Comparison of ENCODE assay signal across 28 cellular contexts in genomic region chr7:122364761-122365280, GRCh38.
"Had no signal": no experiment of that assay in that cellular context is flagged by ENCODE, and none has a peak within 500 bp of the region (broad histone marks: within the 10 kb centered on the region; RNA-seq: fewer than 3 reads in every experiment).

No MANE protein-coding gene starts in this region.

- H3K4me1 Mint-ChIP-seq: activated naive CD8-positive, alpha-beta T cell treated with anti-CD3 and anti-CD28 coated beads for 36 hours; natural killer cell had no signal

- H3K9me3 Mint-ChIP-seq: activated naive CD4-positive, alpha-beta T cell treated with anti-CD3 and anti-CD28 coated beads for 36 hours; activated naive CD8-positive, alpha-beta T cell treated with anti-CD3 and anti-CD28 coated beads for 36 hours; activated T-helper 1 cell treated with anti-CD3 and anti-CD28 coated beads, Interleukin-12 subunit alpha, Interleukin-12 subunit beta, Interleukin-2, Interleukin-4 antibody, amounts not matched to agents 30 ng/mL and 10 ng/mL and 1 ng/mL, durations not matched to agents 14 hours and 24 hours and 36 hours; brain had no signal

- H3K4me3 ChIP-seq: adrenal gland, ascending aorta, cardiac muscle cell, esophagus squamous epithelium, left lung, lower lobe of right lung, right lobe of liver, skin epidermis, testis, transverse colon had no signal

- H3K27ac ChIP-seq: adrenal gland, ascending aorta, cardiac muscle cell, epithelial cell of prostate, esophagus squamous epithelium, left lung, lower lobe of right lung, right lobe of liver, skin epidermis, testis, transverse colon had no signal

- H3K9me3 ChIP-seq: adrenal gland, ascending aorta, esophagus squamous epithelium, left lung, lower lobe of right lung, right lobe of liver, testis, transverse colon had no signal

- DNase-seq: activated CD4-positive, alpha-beta T cell treated with anti-CD3 and anti-CD28 coated beads for 4 hours; activated CD4-positive, alpha-beta T cell treated with anti-CD3 and anti-CD28 coated beads, Interleukin-2, amount 50 U/mL, for 48 hours; activated CD8-positive, alpha-beta memory T cell treated with anti-CD3 and anti-CD28 coated beads, Interleukin-2, amount 50 U/mL, for 4 hours; activated effector memory CD4-positive, alpha-beta T cell treated with anti-CD3 and anti-CD28 coated beads, Interleukin-2, amount 50 U/mL, for 16 hours; activated naive CD4-positive, alpha-beta T cell treated with anti-CD3 and anti-CD28 coated beads for 36 hours; activated naive CD8-positive, alpha-beta T cell treated with anti-CD3 and anti-CD28 coated beads for 36 hours; activated T-cell treated with anti-CD3 and anti-CD28 coated beads, Interleukin-2, amount 50 U/mL, for 1 hour; adrenal gland; cortex of kidney; esophagus squamous epithelium; foreskin melanocyte; left lung; lower lobe of right lung; mesendoderm; natural killer cell; right lobe of liver; stimulated activated CD4-positive, alpha-beta T cell treated with anti-CD3 and anti-CD28 coated beads, Interleukin-12 subunit alpha, Interleukin-12 subunit beta, amount 100 ng/mL, for 4 hours; stimulated activated CD4-positive, alpha-beta T cell treated with anti-CD3 and anti-CD28 coated beads, Interleukin-4, amount 100 ng/mL, for 1 hour; stimulated activated naive CD8-positive, alpha-beta T cell treated with anti-CD3 and anti-CD28 coated beads, Interleukin-15, Interleukin-2, amounts not matched to agents 100 U/mL and 50 U/mL, for 24 hours; testis; transverse colon had no signal

- H3K36me3 Mint-ChIP-seq: activated naive CD8-positive, alpha-beta T cell treated with anti-CD3 and anti-CD28 coated beads for 36 hours; brain; natural killer cell had no signal

- H3K27me3 Mint-ChIP-seq: activated naive CD8-positive, alpha-beta T cell treated with anti-CD3 and anti-CD28 coated beads for 36 hours had no signal

- H3K27ac Mint-ChIP-seq: activated naive CD4-positive, alpha-beta T cell treated with anti-CD3 and anti-CD28 coated beads for 36 hours; activated naive CD8-positive, alpha-beta T cell treated with anti-CD3 and anti-CD28 coated beads for 36 hours; activated T-helper 1 cell treated with anti-CD3 and anti-CD28 coated beads, Interleukin-12 subunit alpha, Interleukin-12 subunit beta, Interleukin-2, Interleukin-4 antibody, amounts not matched to agents 30 ng/mL and 10 ng/mL and 1 ng/mL, durations not matched to agents 14 hours and 24 hours and 36 hours; brain; natural killer cell had no signal

- H3K27me3 ChIP-seq: adrenal gland, ascending aorta, cardiac muscle cell, esophagus squamous epithelium, left lung, right lobe of liver, testis, transverse colon had no signal

- ATAC-seq: left lung; lower lobe of right lung; natural killer cell; right lobe of liver; stimulated activated naive CD8-positive, alpha-beta T cell treated with anti-CD3 and anti-CD28 coated beads, Interleukin-15, Interleukin-2, amounts not matched to agents 100 U/mL and 50 U/mL, for 24 hours had no signal

- H3K4me3 Mint-ChIP-seq: activated naive CD4-positive, alpha-beta T cell treated with anti-CD3 and anti-CD28 coated beads for 36 hours; activated naive CD8-positive, alpha-beta T cell treated with anti-CD3 and anti-CD28 coated beads for 36 hours; activated T-helper 1 cell treated with anti-CD3 and anti-CD28 coated beads, Interleukin-12 subunit alpha, Interleukin-12 subunit beta, Interleukin-2, Interleukin-4 antibody, amounts not matched to agents 30 ng/mL and 10 ng/mL and 1 ng/mL, durations not matched to agents 14 hours and 24 hours and 36 hours; brain; natural killer cell had no signal

- H3K36me3 ChIP-seq: adrenal gland, ascending aorta, cardiac muscle cell, esophagus squamous epithelium, left lung, lower lobe of right lung, right lobe of liver, transverse colon had no signal

- FAIRE-seq: islet of Langerhans had no signal

- H3K4me1 ChIP-seq: adrenal gland, ascending aorta, esophagus squamous epithelium, left lung, lower lobe of right lung, right lobe of liver, testis, transverse colon had no signal
